In the genomic region with DNA sequence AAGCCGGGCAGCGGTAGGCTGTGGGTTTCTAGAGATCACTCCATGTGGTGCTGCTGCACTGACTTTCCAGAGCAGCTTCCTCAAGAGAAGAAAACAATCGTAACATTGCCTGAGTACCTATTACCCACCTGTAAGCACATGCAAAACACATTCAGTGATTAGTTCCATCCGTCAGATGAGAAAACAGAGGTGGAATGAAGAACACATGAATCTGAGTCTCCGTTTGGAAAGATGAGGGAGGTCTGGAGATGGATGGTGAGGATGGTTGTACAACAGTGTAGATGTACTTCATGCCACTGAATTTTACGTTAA, we compare ENCODE assay signal across 11 cellular contexts. TPM values are rescaled to one million over a fixed set of nuclear protein-coding genes. Genes with fewer than 3 reads are reported as not detected.
DNase-seq lines count a peak whose midpoint lies in the region; ATAC-seq and TF ChIP-seq lines count a peak whose summit lies in the region.
"Had no signal": no experiment of that assay in that cellular context is flagged by ENCODE, and none has a peak within 500 bp of the region (broad histone marks: within the 10 kb centered on the region; RNA-seq: fewer than 3 reads in every experiment).

No MANE protein-coding gene starts in this region.

- H3K56ac ChIP-seq in IMR-90 (ENCODE audit: extremely low read depth, insufficient read depth, low read length), result no peak overlapping the region; the same call in 1 of the 2 replicates

- CTCF ChIA-PET in CD4-positive, alpha-beta memory T cell (lab: Charles Lee; ENCODE audit: partially characterized antibody), result interaction anchor here (0.7 to 14.7 kb wide), 21 partner anchors 10 to 863 kb away, joined by 3 to 567 read pairs (median 6); partner anchors contain the start of gene TPBGL
- CTCF ChIA-PET in IMR-90 (lab: Yijun Ruan, JAX), result interaction anchor here (0.7 to 5.6 kb wide), 7 partner anchors 15 to 120 kb away, joined by 3 to 43 read pairs (median 5); partner anchors contain the start of gene TPBGL

- BruUV-seq in IMR-90 (replicated peaks; lab: Mats Ljungman, UMichigan), result no TSS peak

- peaks cover 0 to 1% of the 10 kb centered on the region in 2 donors for H3K27me3 Mint-ChIP-seq in CD4-positive, alpha-beta memory T cell
- peaks cover 5 to 6% of the 10 kb centered on the region in 2 donors for H3K27me3 Mint-ChIP-seq in natural killer cell (ENCODE audit: low read depth in 2 of 2)

- H3K79me1 ChIP-seq in IMR-90 (ENCODE audit: low read depth in 1 of 2, low read length in 2 of 2), result no peaks in the 10 kb centered on the region

- H2BK5ac ChIP-seq in IMR-90 (ENCODE audit: low read depth, low read length, poor library complexity, severe bottlenecking), result peak overlapping the region; percentile 58

- TF ChIP-seq CTCF in IMR-90 (conservative IDR thresholded peaks at IDR 0.05; ENCODE audit: low read depth, low read length) (no peak), natural killer cell (IDR thresholded peaks at IDR 0.05) (no peak)

- peak overlapping the region in 7 of 8 donors; percentile 58 to 75 (median 73) for H3K4me3 Mint-ChIP-seq in CD4-positive, alpha-beta memory T cell
- H3K4me3 Mint-ChIP-seq in natural killer cell, result peak overlapping the region; percentile 68
- H3K4me3 Mint-ChIP-seq: nephron had no signal

- dilution Hi-C loops in IMR-90 (cut with HindIII; ENCODE audit: low sequenced_read_pairs, unreplicated experiment), result no loop called here

- peaks cover 5% of the 10 kb centered on the region for H3K9me1 ChIP-seq in IMR-90 (ENCODE audit: insufficient read depth, low read length)

- no peak for TF ChIP-seq RAD21 in IMR-90 (IDR thresholded peaks at IDR 0.05; ENCODE audit: low read length)

- in situ Hi-C loops in IMR-90 (cut with MboI; ENCODE audit: low sequenced_read_pairs), result no loop called here

- peak overlapping the region; percentile 85 for H2BK20ac ChIP-seq in IMR-90 (ENCODE audit: low read depth, low read length)

- POLR2A ChIA-PET in CD4-positive, alpha-beta memory T cell (lab: Charles Lee; ENCODE audit: partially characterized antibody), result interaction anchor here (0.8 to 3.2 kb wide), 6 partner anchors 61 to 132 kb away, joined by 3 to 25 read pairs (median 12); partner anchors contain the start of gene TPBGL
- POLR2A ChIA-PET in IMR-90 (lab: Charles Lee; ENCODE audit: unreplicated experiment), result no interaction called here

- H3K23ac ChIP-seq in IMR-90 (ENCODE audit: low read depth, low read length), result peak overlapping the region; percentile 58; the same call in 1 of the 2 replicates

- H4K5ac ChIP-seq in IMR-90 (ENCODE audit: low read depth, low read length), result no peak overlapping the region

- H3K36me3 Mint-ChIP-seq in CD4-positive, alpha-beta memory T cell, result no peaks in the 10 kb centered on the region
- no peaks in the 10 kb centered on the region for H3K36me3 Mint-ChIP-seq in natural killer cell

- 0 out of 3 replicates have a peak overlapping the region, but pooled peaks have one; percentile 25 for H2BK15ac ChIP-seq in IMR-90 (ENCODE audit: low read depth, low read length)

- peaks cover 25 to 40% (median 34%) of the 10 kb centered on the region in 4 donors for H3K4me1 Mint-ChIP-seq in CD4-positive, alpha-beta memory T cell
- peaks cover 19 to 41% of the 10 kb centered on the region in 2 donors for H3K4me1 Mint-ChIP-seq in natural killer cell

- peak overlapping the region; percentile 45 to 93 (median 85) for H3K27ac Mint-ChIP-seq in CD4-positive, alpha-beta memory T cell
- peak overlapping the region; percentile 6 to 56 for H3K27ac Mint-ChIP-seq in natural killer cell

- DNase-seq in CD4-positive, alpha-beta memory T cell, result no peak
- DNase-seq in IMR-90 (no peak), natural killer cell (no peak), NCI-H748 treated with DMSO at 0.1 percent for 48 hours (lab: John Stamatoyannopoulos, UW) (no peak), aorta (no peak)
- DNase-seq: NCI-H2107 had no signal

- H4K20me1 ChIP-seq in IMR-90 (ENCODE audit: insufficient read depth, low read length), result no peaks in the 10 kb centered on the region

- no peak overlapping the region; the same call in 1 of the 2 replicates for H3K18ac ChIP-seq in IMR-90 (ENCODE audit: low read depth, low read length)

- no CpG with 5 or more reads among the region's 6 CpGs for WGBS in IMR-90 (ENCODE audit: extremely low coverage in 2 of 2, insufficient read length in 1 of 2), 2 experiments
- 63 to 65% methylated on average over 6 of the region's 6 CpGs for WGBS in aorta, 2 donors

- TF ChIP-seq POLR2A in IMR-90 (IDR thresholded peaks at IDR 0.05; ENCODE audit: low read depth, low read length), result no peak

- H3K4me3 ChIP-seq in CD4-positive, alpha-beta memory T cell (ENCODE audit: low read length in 2 of 2), result no peak overlapping the region
- H3K4me3 ChIP-seq in IMR-90 (ENCODE audit: insufficient read depth, low read depth, low read length), result no peak overlapping the region
- H3K4me3 ChIP-seq in aorta (ENCODE audit: low read length in 2 of 2), result no peak overlapping the region
- H3K4me3 ChIP-seq: PC-9 had no signal

- ATAC-seq in IMR-90 (ENCODE audit: low read depth) (no peak), natural killer cell (no peak), GM18868 (IDR thresholded peaks at IDR 0.05; ENCODE audit: unreplicated experiment) (no peak), aorta (ENCODE audit: low FRiP score) (no peak), HG03460 (IDR thresholded peaks at IDR 0.05; ENCODE audit: unreplicated experiment) (no peak)

- H3K27ac ChIP-seq in CD4-positive, alpha-beta memory T cell (ENCODE audit: low read depth, low read length), result peak overlapping the region; percentile 22
- H3K27ac ChIP-seq in IMR-90 (ENCODE audit: insufficient read depth, low read length) (no peak overlapping the region), angular gyrus (ENCODE audit: low read depth, low read length) (peak overlapping the region; percentile 64), aorta (ENCODE audit: low read depth in 1 of 2, low read length in 2 of 2) (no peak overlapping the region)
- H3K27ac ChIP-seq: PC-9 had no signal

- H3K36me3 ChIP-seq in CD4-positive, alpha-beta memory T cell (ENCODE audit: insufficient read depth, low read length), result no peaks in the 10 kb centered on the region
- H3K36me3 ChIP-seq in IMR-90 (ENCODE audit: control insufficient read depth, insufficient read depth, low read length) (no peaks in the 10 kb centered on the region), aorta (ENCODE audit: control insufficient read depth in 1 of 2, insufficient read depth in 2 of 2, low read length in 1 of 2) (no peaks in the 10 kb centered on the region)

- peak overlapping the region; percentile 67; the same call in 1 of the 2 replicates for H4K91ac ChIP-seq in IMR-90 (ENCODE audit: insufficient read depth, low read depth, low read length)

- peak overlapping the region; percentile 92 for H3K14ac ChIP-seq in IMR-90 (replicated peaks; ENCODE audit: low read depth, low read length)

- H3K9me3 Mint-ChIP-seq in CD4-positive, alpha-beta memory T cell, result no peaks in the 10 kb centered on the region
- no peaks in the 10 kb centered on the region for H3K9me3 Mint-ChIP-seq in natural killer cell
- H3K9me3 Mint-ChIP-seq: nephron had no signal

- peak overlapping the region; percentile 22 for H2AK9ac ChIP-seq in IMR-90 (replicated peaks; ENCODE audit: low read depth, low read length, poor library complexity)

- no peak overlapping the region for H3K9ac ChIP-seq in IMR-90 (ENCODE audit: low read depth, low read length)

- peaks cover 37% of the 10 kb centered on the region for H3K4me1 ChIP-seq in CD4-positive, alpha-beta memory T cell (ENCODE audit: insufficient read depth, low read length)
- peaks cover 2% of the 10 kb centered on the region; the same call in 1 of the 2 replicates for H3K4me1 ChIP-seq in IMR-90 (ENCODE audit: control insufficient read depth, insufficient read depth, low read length)
- H3K4me1 ChIP-seq in aorta (ENCODE audit: control insufficient read depth in 1 of 2, insufficient read depth in 2 of 2, low read length in 2 of 2), result no peaks in the 10 kb centered on the region

- intact Hi-C loops in CD4-positive, alpha-beta memory T cell (cut with micrococcal nuclease), result loop anchor here (1.0 to 5.0 kb wide), 2 partner anchors 98 to 239 kb away; no protein-coding TSS in a partner anchor
- intact Hi-C loops in IMR-90 (cut with micrococcal nuclease) (loop anchor here (2.0 kb wide), 1 partner anchor 121 kb away; no protein-coding TSS in a partner anchor), natural killer cell (cut with micrococcal nuclease) (loop anchor here (5.0 kb wide), 1 partner anchor 216 kb away; no protein-coding TSS in a partner anchor), aorta (cut with DNase I) (loop anchor here (2.0 to 5.0 kb wide), 2 partner anchors 54 to 105 kb away; no protein-coding TSS in a partner anchor)

- H3K27me3 ChIP-seq in CD4-positive, alpha-beta memory T cell (ENCODE audit: insufficient read depth, low read length), result no peaks in the 10 kb centered on the region
- H3K27me3 ChIP-seq in IMR-90 (ENCODE audit: control insufficient read depth, insufficient read depth, low read length), result peaks cover 20% of the 10 kb centered on the region
- H3K27me3 ChIP-seq in aorta (ENCODE audit: control insufficient read depth in 1 of 2, insufficient read depth in 2 of 2, low read length in 1 of 2), result no peaks in the 10 kb centered on the region

- H3K9me3 ChIP-seq in CD4-positive, alpha-beta memory T cell (ENCODE audit: control insufficient read depth in 1 of 2, low read length in 2 of 2), result no peaks in the 10 kb centered on the region
- no peaks in the 10 kb centered on the region for H3K9me3 ChIP-seq in IMR-90 (ENCODE audit: control insufficient read depth, insufficient read depth, low read length)
- H3K9me3 ChIP-seq in aorta (ENCODE audit: control insufficient read depth, low read length), result no peaks in the 10 kb centered on the region

- peak overlapping the region; percentile 52; the same call in 1 of the 2 replicates for H3K4ac ChIP-seq in IMR-90 (ENCODE audit: low read depth, low read length)

- peak overlapping the region in 1 of 2 experiments; percentile 88; a peak in 2 of 4 replicates for H4K8ac ChIP-seq in IMR-90 (ENCODE audit: low read depth in 2 of 2, low read length in 2 of 2)

- H2BK120ac ChIP-seq in IMR-90 (ENCODE audit: low read depth, low read length), result peak overlapping the region; percentile 82

- H2AFZ ChIP-seq in IMR-90 (replicated peaks; ENCODE audit: low read length, poor library complexity), result peak overlapping the region; percentile 91
- H2AFZ ChIP-seq: PC-9 had no signal

- H2AK5ac ChIP-seq in IMR-90 (ENCODE audit: low read depth, low read length), result peak overlapping the region; percentile 14

- H3K4me2 ChIP-seq in IMR-90 (ENCODE audit: low read depth, low read length), result no peak overlapping the region
- H3K4me2 ChIP-seq: PC-9 had no signal

RNA-seq across cellular contexts. Expression of gene SLCO2B1, which starts 7.5 kb away (rescaled TPM):
- 1 to 10 TPM; 2.4 to 2.8 TPM for total RNA-seq in CD4-positive, alpha-beta memory T cell
- polyA plus RNA-seq in CD4-positive, alpha-beta memory T cell, result not detected
- total RNA-seq in IMR-90 (2012; rRNA removed), result not detected in 2 replicates
- polyA plus RNA-seq in IMR-90 (2012; rRNA removed), result not detected in 2 replicates
- not detected in 2 replicates for polyA plus RNA-seq in IMR-90 (2012; cell fraction: cytosol; rRNA removed)
- not detected in 2 replicates for polyA plus RNA-seq in IMR-90 (2012; cell fraction: nucleus; rRNA removed; ENCODE audit: low replicate concordance)
- not detected for total RNA-seq in natural killer cell
- 100 to 1,000 TPM in 1 of 2 donors, 10 to 100 TPM in 1; 82.4 to 144 TPM for total RNA-seq in aorta
- polyA plus RNA-seq in aorta, result 10 to 100 TPM in 1 of 2 donors, 1 to 10 TPM in 1; 3.3 to 14.1 TPM

RNA-seq across cellular contexts. Expression of gene OR2AT4, which starts 46.7 kb away (rescaled TPM):
- not detected for total RNA-seq in CD4-positive, alpha-beta memory T cell
- not detected for polyA plus RNA-seq in CD4-positive, alpha-beta memory T cell
- total RNA-seq in IMR-90 (2012; rRNA removed), result not detected in 2 replicates
- polyA plus RNA-seq in IMR-90 (2012; rRNA removed), result not detected in 2 replicates
- polyA plus RNA-seq in IMR-90 (2012; cell fraction: cytosol; rRNA removed), result not detected in 2 replicates
- polyA plus RNA-seq in IMR-90 (2012; cell fraction: nucleus; rRNA removed; ENCODE audit: low replicate concordance), result not detected in 2 replicates
- total RNA-seq in natural killer cell, result not detected
- total RNA-seq in aorta, result not detected
- under 1 TPM in 1 of 2 donors, not detected in 1; 0.88 TPM for polyA plus RNA-seq in aorta

Comparison
In these comparisons a context has a peak if more than half of its experiments do, and no peak if none do; other contexts are left out.
1. H3K27ac ChIP-seq: peak in CD4-positive, alpha-beta memory T cell (single experiment) and angular gyrus (single experiment); none in IMR-90 (single experiment) and aorta (0 of 2).
2. RNA of gene SLCO2B1, which starts 7.5 kb away (total RNA-seq): 82.4 to 144 TPM in aorta; 2.4 to 2.8 TPM in CD4-positive, alpha-beta memory T cell, not detected in IMR-90 and not detected in natural killer cell; every median in the first group is over 10 times any median in the second.